8 cellular contexts compared by ENCODE assay signal in genomic region chr1:205680073-205680851, GRCh38.
DNase-seq lines count a peak whose midpoint lies in the region; ATAC-seq and TF ChIP-seq lines count a peak whose summit lies in the region.

TSS of gene SLC45A3 (minus strand) at chr1:205680509. CDS start at chr1:205664656, 15,853 bp downstream.

- H3K79me2 ChIP-seq in SU-DHL-6 (ENCODE audit: insufficient read depth, low read length): peaks cover 33% of the 10 kb centered on the region

- ATAC-seq in HG02678 (IDR thresholded peaks at IDR 0.05; ENCODE audit: unreplicated experiment) (peak; percentile 55), HG03442 (IDR thresholded peaks at IDR 0.05; ENCODE audit: unreplicated experiment) (no peak)

- H2AFZ ChIP-seq in SU-DHL-6 (ENCODE audit: low read depth, low read length, severe bottlenecking): peak within 1 kb of the TSS; percentile 76

- peak within 1 kb of the TSS; percentile 67 for H3K9ac ChIP-seq in SU-DHL-6 (ENCODE audit: low read length)

- H3K27me3 ChIP-seq in SU-DHL-6 (ENCODE audit: low read length): no peaks in the 10 kb centered on the region

- H3K4me3 ChIP-seq in SU-DHL-6 (ENCODE audit: insufficient read depth, low read length, poor library complexity, severe bottlenecking): peak within 1 kb of the TSS; percentile 78

- TF ChIP-seq CTCF in SU-DHL-6 (IDR thresholded peaks at IDR 0.05; ENCODE audit: insufficient read depth, low read length, poor library complexity, severe bottlenecking): no peak

- H4K20me1 ChIP-seq in SU-DHL-6 (ENCODE audit: low read depth, low read length): no peaks in the 10 kb centered on the region

- H3K36me3 ChIP-seq in SU-DHL-6 (ENCODE audit: low read length): no peaks in the 10 kb centered on the region

- peak within 1 kb of the TSS; percentile 2 for H3K27ac ChIP-seq in SU-DHL-6 (ENCODE audit: low read depth, low read length)
- H3K27ac ChIP-seq in caudate nucleus (ENCODE audit: low read depth, low read length): peak within 1 kb of the TSS; percentile 93

- no peaks in the 10 kb centered on the region for H3K9me2 ChIP-seq in SU-DHL-6 (replicated peaks; ENCODE audit: insufficient read depth, low read length)

- DNase-seq in COLO668 (lab: John Stamatoyannopoulos, UW; ENCODE audit: unreplicated experiment) (peak; percentile 45), caudate nucleus (lab: John Stamatoyannopoulos, UW) (peak in 41 of 61 donors; percentile 2 to 77 (median 53)), left kidney (ENCODE audit: low read depth, low spot score) (peak; percentile 82), OCI-M1 (lab: John Stamatoyannopoulos, UW) (no peak)
- DNase-seq in stimulated activated CD4-positive, alpha-beta T cell treated with anti-CD3 and anti-CD28 coated beads, Interleukin-4, amount 100 ng/mL, for 4 hours: peak; percentile 49 to 55

- peak within 1 kb of the TSS; percentile 68 for H3K4me2 ChIP-seq in SU-DHL-6 (ENCODE audit: low read depth, low read length, poor library complexity, severe bottlenecking)

- peaks cover 10% of the 10 kb centered on the region for H3F3A ChIP-seq in SU-DHL-6 (ENCODE audit: insufficient read depth)

- H3K9me3 ChIP-seq in SU-DHL-6 (ENCODE audit: insufficient read depth, low read length): no peaks in the 10 kb centered on the region
